8 cellular contexts compared by ENCODE assay signal in the genomic region with DNA sequence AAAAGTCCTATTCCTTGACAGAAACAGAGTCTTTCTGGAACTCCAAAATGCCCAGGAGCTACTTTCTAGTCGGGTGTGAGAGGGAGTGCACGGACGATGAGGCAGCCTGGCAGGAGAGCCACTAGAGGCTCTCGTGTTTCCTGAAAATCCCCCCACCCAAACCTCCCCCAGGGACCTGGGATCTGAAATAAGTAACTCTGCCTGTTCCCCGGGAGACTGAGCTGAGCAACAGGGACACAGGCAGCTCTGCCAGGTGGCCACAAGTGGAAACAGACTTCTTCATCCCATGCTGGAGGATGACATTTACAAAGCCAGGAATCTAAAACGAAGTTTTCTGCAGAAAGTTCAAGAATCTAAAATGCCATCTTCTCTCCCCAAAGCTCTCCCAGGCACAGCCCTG.
A peak's percentile ranks its signal among the peaks of the same experiment; 100 is the strongest.
DNase-seq lines count a peak whose midpoint lies in the region; ATAC-seq and TF ChIP-seq lines count a peak whose summit lies in the region.
"Had no signal": no experiment of that assay in that cellular context is flagged by ENCODE, and none has a peak within 500 bp of the region (broad histone marks: within the 10 kb centered on the region; RNA-seq: fewer than 3 reads in every experiment).

No MANE protein-coding gene starts in this region.

- H3K27ac ChIP-seq in OCI-LY3 (ENCODE audit: low read length) (no peak overlapping the region), trophoblast cell (ENCODE audit: low read depth, low read length) (peak overlapping the region; percentile 18)

- H3K4me1 ChIP-seq in OCI-LY3 (ENCODE audit: low read length) (peaks cover 35% of the 10 kb centered on the region), trophoblast cell (ENCODE audit: control insufficient read depth in 1 of 2, insufficient read depth in 2 of 2, low read length in 2 of 2) (peaks cover 33 to 34% of the 10 kb centered on the region in 2 experiments)

- peaks cover 31% of the 10 kb centered on the region for H4K20me1 ChIP-seq in OCI-LY3 (ENCODE audit: insufficient read depth, low read length)

- H3K14ac ChIP-seq in trophoblast cell (ENCODE audit: low read length): no peak overlapping the region

- H4K91ac ChIP-seq in trophoblast cell (ENCODE audit: low read depth, low read length): no peak overlapping the region

- peaks cover 10% of the 10 kb centered on the region for H3K79me1 ChIP-seq in trophoblast cell (ENCODE audit: low read length)

- no peaks in the 10 kb centered on the region for H3K36me3 ChIP-seq in H7 (replicated peaks; ENCODE audit: control insufficient read depth, insufficient read depth, low read length)
- H3K36me3 ChIP-seq in OCI-LY3 (replicated peaks; ENCODE audit: low read depth, low read length): no peaks in the 10 kb centered on the region
- H3K36me3 ChIP-seq in trophoblast cell (ENCODE audit: control insufficient read depth in 1 of 2, insufficient read depth in 2 of 2, low read length in 2 of 2): no peaks in the 10 kb centered on the region

- H3K79me2 ChIP-seq in OCI-LY3 (ENCODE audit: low read length): no peaks in the 10 kb centered on the region
- no peaks in the 10 kb centered on the region for H3K79me2 ChIP-seq in trophoblast cell (ENCODE audit: control insufficient read depth, insufficient read depth, low read length, poor library complexity)

- no peak overlapping the region for H2AK5ac ChIP-seq in trophoblast cell (ENCODE audit: low read length)

- no peak overlapping the region for H2BK12ac ChIP-seq in trophoblast cell (ENCODE audit: low read length)

- H3K9ac ChIP-seq in OCI-LY3 (ENCODE audit: low read length) (0 out of 2 replicates have a peak overlapping the region, but pooled peaks have one; percentile 11), trophoblast cell (ENCODE audit: low read length) (no peak overlapping the region)

- no peak overlapping the region for H2BK120ac ChIP-seq in trophoblast cell (ENCODE audit: insufficient read depth, low read length, poor library complexity)

- H3K27me3 ChIP-seq in H7 (ENCODE audit: control insufficient read depth, insufficient read depth, low read length): no peaks in the 10 kb centered on the region
- peaks cover 37% of the 10 kb centered on the region for H3K27me3 ChIP-seq in OCI-LY3 (ENCODE audit: low read depth, low read length)
- no peaks in the 10 kb centered on the region for H3K27me3 ChIP-seq in trophoblast cell (ENCODE audit: insufficient read depth, low read length)

- H3K4ac ChIP-seq in trophoblast cell (ENCODE audit: low read depth, low read length): no peak overlapping the region

- TF ChIP-seq CTCF in OCI-LY3 (IDR thresholded peaks at IDR 0.05; ENCODE audit: low read depth, low read length): no peak
- TF ChIP-seq CTCF in epithelial cell of esophagus (IDR thresholded peaks at IDR 0.05; ENCODE audit: insufficient read depth, low read depth, low read length, missing control alignments): peak; percentile 7

- H2AFZ ChIP-seq in OCI-LY3 (ENCODE audit: low read depth, low read length): no peak overlapping the region
- no peak overlapping the region for H2AFZ ChIP-seq in trophoblast cell (ENCODE audit: insufficient read depth, low read length, poor library complexity)

- peak overlapping the region; percentile 73 for H3K4me2 ChIP-seq in OCI-LY3 (ENCODE audit: low read length)
- no peak overlapping the region for H3K4me2 ChIP-seq in trophoblast cell (ENCODE audit: low read length)

- H3K4me3 ChIP-seq in H7 (ENCODE audit: insufficient read depth, low read depth, low read length) (no peak overlapping the region), OCI-LY3 (ENCODE audit: low read length) (peak overlapping the region; percentile 57), epithelial cell of esophagus (ENCODE audit: low read length) (no peak overlapping the region), trophoblast cell (ENCODE audit: low read depth, low read length) (no peak overlapping the region)

- peak; percentile 57 for DNase-seq in H7
- DNase-seq in epithelial cell of esophagus (ENCODE audit: low read depth): peak; percentile 14
- no peak for DNase-seq in trophoblast cell
- no peak for DNase-seq in mucosa of gallbladder (ENCODE audit: low spot score)
- DNase-seq in NOMO-1 treated with dmso at 0.1 percent for 144 hours (lab: John Stamatoyannopoulos, UW; ENCODE audit: unreplicated experiment): no peak
- DNase-seq: activated CD4-positive, alpha-beta T cell treated with anti-CD3 and anti-CD28 coated beads for 4 hours had no signal

- H3K23ac ChIP-seq in trophoblast cell (ENCODE audit: low read length): no peak overlapping the region

- no peaks in the 10 kb centered on the region for H3K9me3 ChIP-seq in OCI-LY3 (ENCODE audit: insufficient read depth, low read length)
- H3K9me3 ChIP-seq in trophoblast cell (ENCODE audit: insufficient read depth, low read depth, low read length): no peaks in the 10 kb centered on the region

- no CpG with 5 or more reads among the region's 6 CpGs for WGBS in trophoblast cell (ENCODE audit: extremely low coverage, insufficient coverage, insufficient read length)

- no peak for ATAC-seq in GM18502 (IDR thresholded peaks at IDR 0.05; ENCODE audit: poor library complexity, unreplicated experiment)

- H4K12ac ChIP-seq in trophoblast cell (ENCODE audit: low read depth, low read length): no peak overlapping the region

- H2BK5ac ChIP-seq in trophoblast cell (ENCODE audit: low read depth, low read length, poor library complexity): no peak overlapping the region

- H3K18ac ChIP-seq in trophoblast cell (ENCODE audit: low read length): no peak overlapping the region

- no peak overlapping the region for H4K8ac ChIP-seq in trophoblast cell (ENCODE audit: low read depth, low read length)

Comparison
In these comparisons a context has a peak if more than half of its experiments do, and no peak if none do; other contexts are left out.
1. DNase-seq: peak in H7 (single experiment) and epithelial cell of esophagus (single experiment); none in trophoblast cell (0 of 2), mucosa of gallbladder (single experiment) and NOMO-1 treated with dmso at 0.1 percent for 144 hours (single experiment).